ENCODE assay signal across 19 cellular contexts in the genomic region with DNA sequence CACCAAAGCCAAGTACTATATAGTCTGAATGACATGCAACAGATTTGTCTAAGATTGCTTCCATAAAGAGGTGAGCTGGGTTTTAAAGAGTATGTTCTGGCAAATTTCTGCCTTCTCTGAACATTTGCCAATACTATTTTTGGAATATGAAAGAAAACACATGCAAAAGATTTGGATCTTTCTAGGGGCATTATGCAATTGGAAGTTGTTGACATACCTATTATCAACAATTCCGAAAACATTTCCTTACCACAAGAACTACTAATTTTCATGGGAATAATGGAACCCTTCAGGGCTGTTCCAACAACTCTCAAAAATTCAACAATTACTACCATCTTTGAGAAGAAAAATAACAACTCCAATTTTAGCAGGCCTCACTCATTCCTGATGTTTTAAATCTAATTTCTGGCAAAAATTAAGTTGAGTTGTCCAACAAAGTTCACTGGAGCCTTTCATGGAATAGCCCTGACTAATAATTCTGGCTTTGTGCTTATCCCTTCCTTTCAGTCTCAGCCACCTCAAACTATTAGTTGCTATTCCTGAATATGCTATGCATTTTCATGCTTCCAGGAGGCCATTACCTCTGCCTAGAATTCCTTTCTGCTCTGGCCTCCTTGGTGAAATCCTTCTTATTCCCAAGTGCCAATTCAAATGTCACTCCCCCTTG.
DNase-seq lines count a peak whose midpoint lies in the region; ATAC-seq and TF ChIP-seq lines count a peak whose summit lies in the region.
"Had no signal": no experiment of that assay in that cellular context is flagged by ENCODE, and none has a peak within 500 bp of the region (broad histone marks: within the 10 kb centered on the region; RNA-seq: fewer than 3 reads in every experiment).

No MANE protein-coding gene starts in this region.

- H3K9me3 ChIP-seq in body of pancreas (no peaks in the 10 kb centered on the region), heart right ventricle (no peaks in the 10 kb centered on the region), sigmoid colon (no peaks in the 10 kb centered on the region)
- H3K9me3 ChIP-seq: Peyer's patch had no signal

- H3K4me3 Mint-ChIP-seq in stimulated activated memory B cell treated with anti-CD40 and anti-IgM and Interleukin-4, amounts not matched to agents 10 μg/mL and 1 μg/mL and 100 μg/mL, for 72 hours: no peak overlapping the region
- H3K4me3 Mint-ChIP-seq: activated naive CD4-positive, alpha-beta T cell treated with anti-CD3 and anti-CD28 coated beads, Interleukin-2, amount 10 ng/mL, durations not matched to agents 7 days and 5 days; HFFc6; stimulated activated naive CD8-positive, alpha-beta T cell treated with anti-CD3 and anti-CD28 coated beads, Interleukin-15, Interleukin-2, amounts not matched to agents 100 ng/mL and 50 ng/mL, for 24 hours had no signal

- H3K4me3 ChIP-seq in body of pancreas (no peak overlapping the region), heart right ventricle (no peak overlapping the region), sigmoid colon (no peak overlapping the region)
- H3K4me3 ChIP-seq: Peyer's patch had no signal

- TF ChIP-seq POLR2A in body of pancreas (IDR thresholded peaks at IDR 0.05): no peak
- TF ChIP-seq POLR2A in sigmoid colon (IDR thresholded peaks at IDR 0.05): no peak

- H3K4me1 ChIP-seq in body of pancreas: peaks cover 21% of the 10 kb centered on the region
- H3K4me1 ChIP-seq in heart right ventricle: peaks cover 2 to 51% (median 39%) of the 10 kb centered on the region in 9 donors
- H3K4me1 ChIP-seq in sigmoid colon: peaks cover 0 to 52% (median 25%) of the 10 kb centered on the region in 4 donors
- H3K4me1 ChIP-seq: Peyer's patch had no signal

- H3K27me3 Mint-ChIP-seq in stimulated activated memory B cell treated with anti-CD40 and anti-IgM and Interleukin-4, amounts not matched to agents 10 μg/mL and 1 μg/mL and 100 μg/mL, for 72 hours: no peaks in the 10 kb centered on the region
- H3K27me3 Mint-ChIP-seq: activated naive CD4-positive, alpha-beta T cell treated with anti-CD3 and anti-CD28 coated beads, Interleukin-2, amount 10 ng/mL, durations not matched to agents 7 days and 5 days; stimulated activated naive CD8-positive, alpha-beta T cell treated with anti-CD3 and anti-CD28 coated beads, Interleukin-15, Interleukin-2, amounts not matched to agents 100 ng/mL and 50 ng/mL, for 24 hours had no signal

- H3K4me1 Mint-ChIP-seq in stimulated activated memory B cell treated with anti-CD40 and anti-IgM and Interleukin-4, amounts not matched to agents 10 μg/mL and 1 μg/mL and 100 μg/mL, for 72 hours: no peaks in the 10 kb centered on the region
- H3K4me1 Mint-ChIP-seq: activated naive CD4-positive, alpha-beta T cell treated with anti-CD3 and anti-CD28 coated beads, Interleukin-2, amount 10 ng/mL, durations not matched to agents 7 days and 5 days had no signal

- H3K36me3 Mint-ChIP-seq in stimulated activated memory B cell treated with anti-CD40 and anti-IgM and Interleukin-4, amounts not matched to agents 10 μg/mL and 1 μg/mL and 100 μg/mL, for 72 hours: peaks cover 45% of the 10 kb centered on the region
- no peaks in the 10 kb centered on the region for H3K36me3 Mint-ChIP-seq in activated naive CD4-positive, alpha-beta T cell treated with anti-CD3 and anti-CD28 coated beads, Interleukin-2, amount 50 U/mL, for 72 hours
- H3K36me3 Mint-ChIP-seq: activated naive CD4-positive, alpha-beta T cell treated with anti-CD3 and anti-CD28 coated beads, Interleukin-2, amount 10 ng/mL, durations not matched to agents 7 days and 5 days had no signal

- H3K27ac ChIP-seq in body of pancreas: peak overlapping the region in 3 of 4 donors; percentile 24 to 46 (median 31)
- H3K27ac ChIP-seq in heart right ventricle: peak overlapping the region in 7 of 10 donors; percentile 39 to 79 (median 62)
- H3K27ac ChIP-seq in sigmoid colon: peak overlapping the region; percentile 1 to 66 (median 29)
- H3K27ac ChIP-seq: foreskin keratinocyte, Peyer's patch had no signal

- no peak for TF ChIP-seq EP300 in sigmoid colon (IDR thresholded peaks at IDR 0.05)

- H3K27ac Mint-ChIP-seq in stimulated activated memory B cell treated with anti-CD40 and anti-IgM and Interleukin-4, amounts not matched to agents 10 μg/mL and 1 μg/mL and 100 μg/mL, for 72 hours: no peak overlapping the region
- no peak overlapping the region for H3K27ac Mint-ChIP-seq in activated naive CD4-positive, alpha-beta T cell treated with anti-CD3 and anti-CD28 coated beads, Interleukin-2, amount 50 U/mL, for 72 hours
- H3K27ac Mint-ChIP-seq: activated naive CD4-positive, alpha-beta T cell treated with anti-CD3 and anti-CD28 coated beads, Interleukin-2, amount 10 ng/mL, durations not matched to agents 7 days and 5 days; HFFc6; stimulated activated naive CD8-positive, alpha-beta T cell treated with anti-CD3 and anti-CD28 coated beads, Interleukin-15, Interleukin-2, amounts not matched to agents 100 ng/mL and 50 ng/mL, for 24 hours had no signal

- DNase-seq in EH (ENCODE audit: low read depth) (peak; percentile 38), body of pancreas (no peak), heart right ventricle (no peak), sigmoid colon (no peak), SKM-1 treated with dmso at 0.1 percent for 144 hours (lab: John Stamatoyannopoulos, UW; ENCODE audit: unreplicated experiment) (no peak)
- no peak for DNase-seq in stimulated activated CD4-positive, alpha-beta T cell treated with anti-CD3 and anti-CD28 coated beads, Interleukin-4, amount 100 ng/mL, for 24 hours
- DNase-seq in activated naive CD4-positive, alpha-beta T cell treated with anti-CD3 and anti-CD28 coated beads, Interleukin-2, amount 50 U/mL, for 72 hours (ENCODE audit: low spot score in 2 of 2): no peak
- DNase-seq: activated CD4-positive, alpha-beta T cell treated with anti-CD3 and anti-CD28 coated beads, Interleukin-2, amount 50 U/mL, for 1 hour; activated naive CD4-positive, alpha-beta T cell treated with anti-CD3 and anti-CD28 coated beads, Interleukin-2, amount 10 ng/mL, durations not matched to agents 7 days and 5 days; activated T-cell treated with anti-CD3 and anti-CD28 coated beads for 4 hours; effector memory CD4-positive, alpha-beta T cell; foreskin keratinocyte; HFFc6; Karpas-422; NCI-H1092 treated with DMSO at 0.1 percent for 48 hours; Peyer's patch; SW 1271 had no signal

- H3K9me3 Mint-ChIP-seq in stimulated activated memory B cell treated with anti-CD40 and anti-IgM and Interleukin-4, amounts not matched to agents 10 μg/mL and 1 μg/mL and 100 μg/mL, for 72 hours: no peaks in the 10 kb centered on the region
- no peaks in the 10 kb centered on the region for H3K9me3 Mint-ChIP-seq in activated naive CD4-positive, alpha-beta T cell treated with anti-CD3 and anti-CD28 coated beads, Interleukin-2, amount 50 U/mL, for 72 hours
- H3K9me3 Mint-ChIP-seq: activated naive CD4-positive, alpha-beta T cell treated with anti-CD3 and anti-CD28 coated beads, Interleukin-2, amount 10 ng/mL, durations not matched to agents 7 days and 5 days; HFFc6; stimulated activated naive CD8-positive, alpha-beta T cell treated with anti-CD3 and anti-CD28 coated beads, Interleukin-15, Interleukin-2, amounts not matched to agents 100 ng/mL and 50 ng/mL, for 24 hours had no signal

- WGBS in body of pancreas, 2 donors: 14 to 28% methylated on average over 1 of the region's 1 CpG
- 21 to 22% methylated on average over 1 of the region's 1 CpG for WGBS in heart right ventricle, 2 donors
- 76 to 84% methylated on average over 1 of the region's 1 CpG for WGBS in sigmoid colon, 2 donors

- intact Hi-C loops in body of pancreas (cut with DNase I): no loop called here
- intact Hi-C loops in heart right ventricle (cut with DNase I): loop anchor here in 1 of 10 donors (10.0 kb wide), 1 partner anchor 257 kb away; a partner anchor contains a TSS
- intact Hi-C loops in sigmoid colon (cut with DNase I): loop anchor here (5.0 kb wide), 1 partner anchor 405 kb away; no protein-coding TSS in a partner anchor

- TF ChIP-seq CTCF in body of pancreas (IDR thresholded peaks at IDR 0.05) (no peak), heart right ventricle (IDR thresholded peaks at IDR 0.05) (no peak), sigmoid colon (IDR thresholded peaks at IDR 0.05) (no peak)

- H3K27me3 ChIP-seq in body of pancreas: no peaks in the 10 kb centered on the region
- H3K27me3 ChIP-seq in heart right ventricle: no peaks in the 10 kb centered on the region
- H3K27me3 ChIP-seq in sigmoid colon: no peaks in the 10 kb centered on the region
- H3K27me3 ChIP-seq: foreskin keratinocyte, Peyer's patch had no signal

- ATAC-seq in body of pancreas (peak; percentile 27), heart right ventricle (peak in 6 of 8 donors; percentile 27 to 72 (median 42))
- no peak for ATAC-seq in stimulated activated memory B cell treated with anti-CD40 and anti-IgM and Interleukin-4, amounts not matched to agents 10 μg/mL and 1 μg/mL and 100 μg/mL, for 72 hours
- no peak for ATAC-seq in activated naive CD4-positive, alpha-beta T cell treated with anti-CD3 and anti-CD28 coated beads, Interleukin-2, amount 50 U/mL, for 72 hours
- ATAC-seq: foreskin keratinocyte had no signal

- H3K36me3 ChIP-seq in body of pancreas (replicated peaks in 1 of 2; ENCODE audit: insufficient read depth in 1 of 2, low read depth in 2 of 2): no peaks in the 10 kb centered on the region
- H3K36me3 ChIP-seq in heart right ventricle: no peaks in the 10 kb centered on the region
- H3K36me3 ChIP-seq in sigmoid colon: no peaks in the 10 kb centered on the region
- H3K36me3 ChIP-seq: Peyer's patch had no signal

Comparison
In these comparisons a context has a peak if more than half of its experiments do, and no peak if none do; other contexts are left out.
1. ATAC-seq: peak in body of pancreas (single experiment) and heart right ventricle (6 of 8); none in stimulated activated memory B cell treated with anti-CD40 and anti-IgM and Interleukin-4, amounts not matched to agents 10 μg/mL and 1 μg/mL and 100 μg/mL, for 72 hours (single experiment) and activated naive CD4-positive, alpha-beta T cell treated with anti-CD3 and anti-CD28 coated beads, Interleukin-2, amount 50 U/mL, for 72 hours (0 of 2).
2. Peak in every context shown above with its lines, with median percentiles within 50 percentile points of each other: H3K27ac ChIP-seq.